Comparison of ENCODE assay signal across 17 cellular contexts in genomic region chr1:8203551-8203950, GRCh38.
DNase-seq lines count a peak whose midpoint lies in the region; ATAC-seq, FAIRE-seq and TF ChIP-seq lines count a peak whose summit lies in the region.
"Had no signal": no experiment of that assay in that cellular context is flagged by ENCODE, and none has a peak within 500 bp of the region (broad histone marks: within the 10 kb centered on the region; RNA-seq: fewer than 3 reads in every experiment).

No MANE protein-coding gene starts in this region.

- H3K4me1 ChIP-seq in adipocyte (ENCODE audit: control insufficient read depth, insufficient read depth, low read length) (peaks cover 40% of the 10 kb centered on the region), kidney (ENCODE audit: control insufficient read depth in 1 of 2, insufficient read depth in 1 of 2, low read depth in 1 of 2, low read length in 2 of 2) (peaks cover 17 to 23% of the 10 kb centered on the region in 2 donors), parathyroid adenoma (peaks cover 20% of the 10 kb centered on the region), upper lobe of left lung (peaks cover 19 to 30% (median 25%) of the 10 kb centered on the region in 4 donors)

- no peaks in the 10 kb centered on the region for H3K27me3 ChIP-seq in adipocyte (replicated peaks; ENCODE audit: control insufficient read depth, insufficient read depth, low read length)
- H3K27me3 ChIP-seq in parathyroid adenoma (ENCODE audit: control insufficient read depth, insufficient read depth, low read length): no peaks in the 10 kb centered on the region
- no peaks in the 10 kb centered on the region for H3K27me3 ChIP-seq in upper lobe of left lung
- H3K27me3 ChIP-seq: gastrocnemius medialis had no signal

- no peak for TF ChIP-seq POLR2A in upper lobe of left lung (IDR thresholded peaks at IDR 0.05)

- H3K27ac ChIP-seq in kidney (ENCODE audit: low read depth in 2 of 2, low read length in 2 of 2) (peak overlapping the region; percentile 71 to 73), parathyroid adenoma (peak overlapping the region; percentile 100), upper lobe of left lung (peak overlapping the region in 3 of 4 donors; percentile 49 to 73 (median 71))

- H3K4me2 ChIP-seq in parathyroid adenoma (ENCODE audit: low read length): peak overlapping the region; percentile 89

- TF ChIP-seq CTCF in kidney (IDR thresholded peaks at IDR 0.05; ENCODE audit: borderline replicate concordance, extremely low read depth, insufficient read depth): no peak
- TF ChIP-seq CTCF in parathyroid adenoma (IDR thresholded peaks at IDR 0.05): no peak
- no peak for TF ChIP-seq CTCF in upper lobe of left lung (IDR thresholded peaks at IDR 0.05)

- H3K9ac ChIP-seq in adipocyte (ENCODE audit: low read length) (peak overlapping the region; percentile 0), kidney (ENCODE audit: low read length in 2 of 2) (no peak overlapping the region), parathyroid adenoma (no peak overlapping the region)

- no peak for ATAC-seq in upper lobe of left lung (ENCODE audit: low FRiP score in 2 of 2)
- ATAC-seq: natural killer cell treated with Interleukin-12 subunit alpha and Interleukin-12 subunit beta and Interleukin-15 and Interleukin-18, amount 100 ng/mL, for 72 hours had no signal

- no peak overlapping the region for H3K4me3 ChIP-seq in adipocyte (ENCODE audit: low read length)
- no peak overlapping the region for H3K4me3 ChIP-seq in kidney (ENCODE audit: low read length in 2 of 2)
- H3K4me3 ChIP-seq in parathyroid adenoma (ENCODE audit: low read depth, low read length): no peak overlapping the region
- H3K4me3 ChIP-seq in upper lobe of left lung: no peak overlapping the region
- H3K4me3 ChIP-seq: gastrocnemius medialis had no signal

- 96 to 97% methylated on average over 10 of the region's 10 CpGs for WGBS in upper lobe of left lung, 2 donors

- DNase-seq in adipocyte (ENCODE audit: low read depth): no peak
- peak; percentile 53 for DNase-seq in kidney
- no peak for DNase-seq in upper lobe of left lung
- DNase-seq in NCI-H1048 (lab: John Stamatoyannopoulos, UW): no peak
- DNase-seq in stimulated activated CD4-positive, alpha-beta T cell treated with anti-CD3 and anti-CD28 coated beads, Interleukin-2, amount 100 ng/mL, for 48 hours: no peak
- DNase-seq in epidermal melanocyte (ENCODE audit: insufficient read length, low spot score): no peak
- DNase-seq: activated CD4-positive, alpha-beta T cell treated with anti-CD3 and anti-CD28 coated beads, Interleukin-2, amount 50 U/mL, for 4 hours; activated T-cell treated with anti-CD3 and anti-CD28 coated beads, Interleukin-2, amount 50 U/mL, for 1 hour; AML-193; GOT3; KBM-7; NCI-H1092; NCI-H510A; SHP77 treated with DMSO at 0.1 percent for 48 hours had no signal

- no peaks in the 10 kb centered on the region for H3K36me3 ChIP-seq in adipocyte (ENCODE audit: control insufficient read depth, insufficient read depth, low read length, severe bottlenecking)
- H3K36me3 ChIP-seq in kidney (ENCODE audit: control insufficient read depth in 1 of 2, insufficient read depth in 2 of 2, low read length in 2 of 2): no peaks in the 10 kb centered on the region
- H3K36me3 ChIP-seq in parathyroid adenoma (ENCODE audit: control insufficient read depth, insufficient read depth, low read length): no peaks in the 10 kb centered on the region
- no peaks in the 10 kb centered on the region for H3K36me3 ChIP-seq in upper lobe of left lung
- H3K36me3 ChIP-seq: gastrocnemius medialis had no signal

- H2AFZ ChIP-seq in parathyroid adenoma: no peak overlapping the region

- no peak for TF ChIP-seq EP300 in upper lobe of left lung (IDR thresholded peaks at IDR 0.05)

- intact Hi-C loops in kidney (cut with DNase I): no loop called here

- H3K79me2 ChIP-seq in parathyroid adenoma: no peaks in the 10 kb centered on the region

- H3K9me3 ChIP-seq in adipocyte (ENCODE audit: control insufficient read depth, low read length) (no peaks in the 10 kb centered on the region), kidney (ENCODE audit: control insufficient read depth in 1 of 2, low read length in 2 of 2) (no peaks in the 10 kb centered on the region), parathyroid adenoma (ENCODE audit: control insufficient read depth, low read length) (no peaks in the 10 kb centered on the region), upper lobe of left lung (no peaks in the 10 kb centered on the region)
- H3K9me3 ChIP-seq: gastrocnemius medialis had no signal

- FAIRE-seq in kidney (lab: Jason Lieb, UNC): no peak
